Comparison of ENCODE assay signal across 8 cellular contexts in the genomic region with DNA sequence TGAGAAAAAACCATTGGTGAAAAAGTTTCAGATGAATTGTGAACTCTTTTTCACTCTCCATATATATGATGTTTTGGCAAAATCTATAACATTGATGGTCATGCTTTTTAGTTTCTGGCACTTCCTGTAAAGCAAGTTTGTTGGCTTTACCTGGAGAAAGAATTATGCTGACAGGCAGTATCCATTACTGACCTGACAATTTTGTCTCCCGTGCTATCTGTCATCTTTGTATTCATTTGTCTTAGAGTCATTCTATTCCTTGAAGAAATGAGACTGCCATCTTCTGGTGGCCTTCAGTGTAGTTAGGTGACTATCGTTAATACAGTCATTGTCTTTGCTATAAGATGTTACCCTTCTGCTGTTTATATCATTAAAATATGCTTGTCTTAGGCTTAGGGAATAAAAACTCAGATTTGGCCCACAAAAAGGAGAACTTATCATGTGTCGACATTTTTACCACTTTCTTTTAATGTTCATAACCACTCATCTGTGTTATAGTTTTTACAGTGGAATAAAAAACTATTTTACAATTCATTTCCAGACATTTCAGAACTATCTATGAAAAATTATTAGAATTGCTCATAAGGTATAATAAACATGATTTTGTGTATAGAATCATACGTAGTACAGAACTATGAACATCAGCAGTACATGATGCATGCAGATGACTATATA.
DNase-seq lines count a peak whose midpoint lies in the region; ATAC-seq and TF ChIP-seq lines count a peak whose summit lies in the region.

No MANE protein-coding gene starts in this region.

- H3K36me3 ChIP-seq in DND-41 (ENCODE audit: insufficient read depth, low read length) = no peaks in the 10 kb centered on the region
- H3K36me3 ChIP-seq in PC-9 (ENCODE audit: low read depth) = no peaks in the 10 kb centered on the region

- H3K27me3 Mint-ChIP-seq in progenitor cell of endocrine pancreas = no peaks in the 10 kb centered on the region

- no peak overlapping the region for H3K27ac ChIP-seq in DND-41 (ENCODE audit: low read length)
- H3K27ac ChIP-seq in PC-9 = no peak overlapping the region

- H3K9me3 ChIP-seq in DND-41 (ENCODE audit: insufficient read depth, low read length, severe bottlenecking) (no peaks in the 10 kb centered on the region), PC-9 (ENCODE audit: insufficient read depth, low read depth) (no peaks in the 10 kb centered on the region)

- ATAC-seq in DND-41 (ENCODE audit: insufficient read depth, low read depth) (peak; percentile 88), GM19351 (IDR thresholded peaks at IDR 0.05; ENCODE audit: unreplicated experiment) (peak; percentile 82), HG03521 (IDR thresholded peaks at IDR 0.05; ENCODE audit: unreplicated experiment) (peak; percentile 71)

- H3K4me1 ChIP-seq in DND-41 (ENCODE audit: insufficient read depth, low read length) (0 out of 2 replicates have a peak, but pooled peaks cover 3% of the 10 kb centered on the region), PC-9 (replicated peaks; ENCODE audit: insufficient read depth) (peaks cover 8% of the 10 kb centered on the region)

- H3K9me2 ChIP-seq in PC-9 (ENCODE audit: insufficient read depth) = 0 out of 2 replicates have a peak, but pooled peaks cover 4% of the 10 kb centered on the region

- H3K4me3 Mint-ChIP-seq in progenitor cell of endocrine pancreas (ENCODE audit: low read depth) = no peak overlapping the region

- CTCF ChIA-PET in PC-9 (lab: Charles Lee) = no interaction called here

- no TSS peak for BruUV-seq in PC-9 (replicated peaks; lab: Mats Ljungman, UMichigan)

- intact Hi-C loops in PC-9 (cut with micrococcal nuclease; ENCODE audit: unreplicated experiment) = loop anchor here (1.0 to 10.0 kb wide), 6 partner anchors 74 to 933 kb away; partner anchors contain the start of gene SF3B5

- H3K79me2 ChIP-seq in DND-41 (ENCODE audit: insufficient read depth, low read length) = no peaks in the 10 kb centered on the region
- no peaks in the 10 kb centered on the region for H3K79me2 ChIP-seq in PC-9 (ENCODE audit: low read depth)

- H3K4me3 ChIP-seq in DND-41 (ENCODE audit: low read depth in 1 of 2, low read length in 2 of 2) (no peak overlapping the region), PC-9 (no peak overlapping the region)

- DNase-seq in DND-41 (peak; percentile 17), PC-9 (peak; percentile 19 to 69), fibroblast of gingiva (ENCODE audit: low read depth) (peak; percentile 49), progenitor cell of endocrine pancreas (ENCODE audit: low spot score, unreplicated experiment) (no peak), ureter (ENCODE audit: low spot score) (no peak), retina (no peak)

- no peak overlapping the region for H3K27ac Mint-ChIP-seq in progenitor cell of endocrine pancreas

- no peaks in the 10 kb centered on the region for H3K36me3 Mint-ChIP-seq in progenitor cell of endocrine pancreas (ENCODE audit: insufficient read depth)

- H3K9ac ChIP-seq in DND-41 (ENCODE audit: low read depth, low read length) = no peak overlapping the region

- H3K4me2 ChIP-seq in DND-41 (ENCODE audit: insufficient read depth, low read length) (no peak overlapping the region), PC-9 (peak overlapping the region; percentile 27; the same call in 1 of the 2 replicates)

- H3F3A ChIP-seq in PC-9 (ENCODE audit: insufficient read depth, low read depth) = no peaks in the 10 kb centered on the region

- H3K9me3 Mint-ChIP-seq in progenitor cell of endocrine pancreas (ENCODE audit: low read depth) = no peaks in the 10 kb centered on the region

- H3K4me1 Mint-ChIP-seq in progenitor cell of endocrine pancreas (ENCODE audit: low read depth) = peaks cover 21% of the 10 kb centered on the region

- TF ChIP-seq CTCF in DND-41 (IDR thresholded peaks at IDR 0.05; ENCODE audit: borderline replicate concordance, extremely low read depth, low read length, poor library complexity, severe bottlenecking) = peak; percentile 73
- peak; percentile 65 for TF ChIP-seq CTCF in PC-9 (conservative IDR thresholded peaks at IDR 0.05)
- peak; percentile 38 for TF ChIP-seq CTCF in progenitor cell of endocrine pancreas (IDR thresholded peaks at IDR 0.05; ENCODE audit: unreplicated experiment)

- H3K27me3 ChIP-seq in DND-41 (ENCODE audit: insufficient read depth, low read length, poor library complexity) = peaks cover 15% of the 10 kb centered on the region
- H3K27me3 ChIP-seq in PC-9 (ENCODE audit: insufficient read depth, low read depth) = no peaks in the 10 kb centered on the region

- H4K20me1 ChIP-seq in DND-41 (ENCODE audit: insufficient read depth, low read length) = no peaks in the 10 kb centered on the region
- H4K20me1 ChIP-seq in PC-9 (ENCODE audit: insufficient read depth) = no peaks in the 10 kb centered on the region

- POLR2A ChIA-PET in PC-9 (lab: Charles Lee; ENCODE audit: unreplicated experiment) = interaction anchor here (0.6 kb wide), 1 partner anchor 19 kb away, joined by 5 read pairs; no protein-coding TSS in a partner anchor

- H2AFZ ChIP-seq in DND-41 (ENCODE audit: low read depth, low read length) (no peak overlapping the region; the same call in 1 of the 2 replicates), PC-9 (no peak overlapping the region)

Comparison
In these comparisons a context has a peak if more than half of its experiments do, and no peak if none do; other contexts are left out.
1. DNase-seq: peak in DND-41 (single experiment), PC-9 (2 of 2) and fibroblast of gingiva (single experiment); none in progenitor cell of endocrine pancreas (single experiment), ureter (single experiment) and retina (single experiment).
2. Peak in every context shown above with its lines, with median percentiles within 50 percentile points of each other: ATAC-seq and CTCF ChIP-seq.